Comparison of ENCODE assay signal across 36 cellular contexts in the genomic region with DNA sequence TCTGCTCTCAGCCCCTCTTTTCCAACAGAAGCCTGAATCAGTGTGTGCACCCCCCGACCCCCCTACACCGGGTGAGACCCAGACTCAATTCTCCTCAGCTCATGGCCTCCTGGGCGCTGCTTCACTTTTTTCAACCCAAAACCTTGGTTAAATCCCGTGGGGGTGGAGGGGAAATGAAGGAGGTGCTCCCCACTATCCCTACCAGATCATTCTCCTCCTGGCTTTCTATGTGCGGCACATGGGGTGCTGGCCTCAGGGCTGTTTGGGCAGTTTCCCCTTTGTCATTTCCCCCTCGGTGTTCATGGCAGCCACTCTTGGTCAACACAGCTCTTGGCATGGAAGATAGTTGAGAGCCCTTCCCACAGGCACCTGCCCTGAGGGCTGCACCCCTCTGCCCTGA. TPM values are rescaled to one million over a fixed set of nuclear protein-coding genes. Genes with fewer than 3 reads are reported as not detected.
"Had no signal": no experiment of that assay in that cellular context is flagged by ENCODE, and none has a peak within 500 bp of the region (broad histone marks: within the 10 kb centered on the region; RNA-seq: fewer than 3 reads in every experiment).

No MANE protein-coding gene starts in this region.

- H3K36me3 Mint-ChIP-seq: activated naive CD8-positive, alpha-beta T cell; brain had no signal

- H3K4me3 ChIP-seq: breast epithelium, cardiac muscle cell, coronary artery, dorsolateral prefrontal cortex, esophagus squamous epithelium, gastroesophageal sphincter, heart right ventricle had no signal

- H3K9me3 Mint-ChIP-seq: activated CD8-positive, alpha-beta T cell treated with anti-CD3 and anti-CD28 coated beads for 36 hours; activated T-cell treated with anti-CD3 and anti-CD28 coated beads, Interleukin-2, amount 50 U/mL, for 4 hours; activated T-helper 17 cell treated with anti-CD3 and anti-CD28 coated beads, Interleukin-2, amount 50 U/mL, for 72 hours; brain; central memory CD8-positive, alpha-beta T cell; dendritic cell treated with granulocyte-macrophage colony-stimulating factor and Interleukin-4, amounts not matched to agents 40 ng/mL and 50 ng/mL, for 4 days had no signal

- H3K27me3 ChIP-seq: breast epithelium, cardiac muscle cell had no signal

- H3K9me3 ChIP-seq: breast epithelium, esophagus squamous epithelium, gastroesophageal sphincter, heart right ventricle had no signal

- H3K4me3 Mint-ChIP-seq: activated CD4-positive, alpha-beta T cell treated with anti-CD3 and anti-CD28 coated beads for 36 hours; activated CD8-positive, alpha-beta T cell treated with anti-CD3 and anti-CD28 coated beads for 36 hours; activated naive CD8-positive, alpha-beta T cell; activated T-cell treated with anti-CD3 and anti-CD28 coated beads, Interleukin-2, amount 50 U/mL, for 4 hours; activated T-helper 17 cell treated with anti-CD3 and anti-CD28 coated beads, Interleukin-2, amount 50 U/mL, for 72 hours; brain; central memory CD8-positive, alpha-beta T cell; dendritic cell treated with granulocyte-macrophage colony-stimulating factor and Interleukin-4, amounts not matched to agents 40 ng/mL and 50 ng/mL, for 4 days; endodermal cell had no signal

- H3K4me1 ChIP-seq: breast epithelium, gastroesophageal sphincter had no signal

- ATAC-seq: activated CD4-positive, alpha-beta T cell treated with anti-CD3 and anti-CD28 coated beads for 36 hours; activated CD8-positive, alpha-beta T cell treated with anti-CD3 and anti-CD28 coated beads for 36 hours; activated T-cell treated with anti-CD3 and anti-CD28 coated beads, Interleukin-2, amount 50 U/mL, for 4 hours; activated T-helper 17 cell treated with anti-CD3 and anti-CD28 coated beads, Interleukin-2, amount 50 U/mL, for 72 hours; gastroesophageal sphincter had no signal

- H3K27ac Mint-ChIP-seq: activated CD4-positive, alpha-beta T cell treated with anti-CD3 and anti-CD28 coated beads for 36 hours; activated CD8-positive, alpha-beta T cell treated with anti-CD3 and anti-CD28 coated beads for 36 hours; activated naive CD8-positive, alpha-beta T cell; activated T-helper 17 cell treated with anti-CD3 and anti-CD28 coated beads, Interleukin-2, amount 50 U/mL, for 72 hours; brain; dendritic cell treated with granulocyte-macrophage colony-stimulating factor and Interleukin-4, amounts not matched to agents 40 ng/mL and 50 ng/mL, for 4 days; endodermal cell had no signal

- DNase-seq: activated CD4-positive, alpha-beta T cell treated with anti-CD3 and anti-CD28 coated beads for 36 hours; activated CD4-positive, alpha-beta T cell treated with anti-CD3 and anti-CD28 coated beads, Interleukin-2, amount 50 U/mL, for 1 hour; activated CD4-positive, alpha-beta T cell treated with anti-CD3 and anti-CD28 coated beads, Interleukin-2, amount 50 U/mL, for 48 hours; activated CD4-positive, CD25-positive, alpha-beta regulatory T cell; activated CD4-positive, CD25-positive, alpha-beta regulatory T cell treated with anti-CD3 and anti-CD28 coated beads, Interleukin-2, amount 50 U/mL, for 72 hours; activated CD8-positive, alpha-beta memory T cell treated with anti-CD3 and anti-CD28 coated beads for 24 hours; activated CD8-positive, alpha-beta T cell treated with anti-CD3 and anti-CD28 coated beads for 36 hours; activated effector memory CD4-positive, alpha-beta T cell treated with Interleukin-2 at 50 U/mL for 16 hours; activated gamma-delta T cell treated with Interleukin-2 at 50 U/mL for 16 hours; activated naive CD4-positive, alpha-beta T cell treated with anti-CD3 and anti-CD28 coated beads, Interleukin-2, amount 50 U/mL, for 16 hours; activated naive CD4-positive, alpha-beta T cell treated with Interleukin-2 at 50 U/mL for 16 hours; activated T-cell treated with anti-CD3 and anti-CD28 coated beads, Interleukin-2, amount 50 U/mL, for 4 hours; amniotic stem cell; aorta; dorsolateral prefrontal cortex; effector memory CD4-positive, alpha-beta T cell; endodermal cell; erythroblast; esophagus squamous epithelium; foreskin melanocyte; heart right ventricle; T-helper 2 cell had no signal

- H3K4me1 Mint-ChIP-seq: activated CD4-positive, alpha-beta T cell treated with anti-CD3 and anti-CD28 coated beads for 36 hours; activated T-helper 17 cell treated with anti-CD3 and anti-CD28 coated beads, Interleukin-2, amount 50 U/mL, for 72 hours; brain; central memory CD8-positive, alpha-beta T cell had no signal

- H3K36me3 ChIP-seq: breast epithelium, cardiac muscle cell, esophagus squamous epithelium, gastroesophageal sphincter, heart right ventricle had no signal

- H3K27ac ChIP-seq: breast epithelium, cardiac muscle cell, coronary artery, dorsolateral prefrontal cortex, esophagus squamous epithelium, gastroesophageal sphincter, heart right ventricle had no signal

RNA-seq across cellular contexts. Expression of a gene that starts 4.6 kb away (rescaled TPM):
- total RNA-seq: activated CD4-positive, alpha-beta T cell treated with anti-CD3 and anti-CD28 coated beads for 36 hours; activated CD8-positive, alpha-beta T cell treated with anti-CD3 and anti-CD28 coated beads for 36 hours; activated T-cell treated with anti-CD3 and anti-CD28 coated beads, Interleukin-2, amount 50 U/mL, for 4 hours; activated T-helper 17 cell treated with anti-CD3 and anti-CD28 coated beads, Interleukin-2, amount 50 U/mL, for 72 hours; aorta; breast epithelium; cardiac muscle cell; cerebellum; dorsolateral prefrontal cortex; esophagus squamous epithelium; fibroblast of villous mesenchyme; gastroesophageal sphincter; glomerular endothelial cell; heart right ventricle; T-helper 1 cell treated with Interleukin-12 subunit alpha and Interleukin-12 subunit beta and Interleukin-4 antibody, amounts not matched to agents 30 ng/mL and 1 ng/mL, for 36 hours had no signal
- polyA plus RNA-seq: adipose tissue, aorta, cardiac muscle cell, heart right ventricle had no signal

RNA-seq across cellular contexts. Expression of a gene that starts 46.5 kb away (rescaled TPM):
- total RNA-seq: activated T-helper 17 cell treated with anti-CD3 and anti-CD28 coated beads, Interleukin-2, amount 50 U/mL, for 72 hours had no signal
